17 cellular contexts compared by ENCODE assay signal in the genomic region with DNA sequence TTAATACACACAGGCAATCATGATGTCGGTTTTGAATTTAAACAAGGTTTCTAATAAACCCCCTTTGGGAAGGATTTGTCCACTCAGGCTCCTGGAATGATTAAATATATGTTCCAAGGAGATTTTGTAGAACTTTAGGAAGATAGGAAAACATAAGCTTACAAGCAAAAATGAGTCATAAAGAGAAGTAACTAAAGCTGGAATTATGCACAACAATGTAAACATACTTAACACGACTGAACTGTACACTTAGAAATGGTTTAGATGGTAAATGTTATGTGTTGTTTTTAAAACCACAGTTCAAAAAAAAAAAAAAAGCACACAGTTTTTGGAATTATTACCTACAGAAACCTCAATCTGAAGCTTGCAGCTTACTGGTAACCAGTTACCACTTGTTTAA.
DNase-seq lines count a peak whose midpoint lies in the region; FAIRE-seq and TF ChIP-seq lines count a peak whose summit lies in the region.
"Had no signal": no experiment of that assay in that cellular context is flagged by ENCODE, and none has a peak within 500 bp of the region (broad histone marks: within the 10 kb centered on the region; RNA-seq: fewer than 3 reads in every experiment).

No MANE protein-coding gene starts in this region.

- no peak overlapping the region for H4K8ac ChIP-seq in mesenchymal stem cell (ENCODE audit: low read length)

- H3K9me3 Mint-ChIP-seq in activated CD4-positive, alpha-beta T cell treated with anti-CD3 and anti-CD28 coated beads, Interleukin-2, amount 10 ng/mL, durations not matched to agents 7 days and 5 days: no peaks in the 10 kb centered on the region
- H3K9me3 Mint-ChIP-seq: CD8-positive, alpha-beta T cell had no signal

- no peaks in the 10 kb centered on the region for H3K9me3 ChIP-seq in endothelial cell of umbilical vein (replicated peaks; ENCODE audit: control insufficient read depth, insufficient read depth, low read length)
- no peaks in the 10 kb centered on the region for H3K9me3 ChIP-seq in mesenchymal stem cell (ENCODE audit: control insufficient read depth, low read length)
- H3K9me3 ChIP-seq: HAP-1 had no signal

- H3K23ac ChIP-seq in mesenchymal stem cell (ENCODE audit: low read length in 2 of 2): no peak overlapping the region

- TF ChIP-seq POLR2A in endothelial cell of umbilical vein (IDR thresholded peaks at IDR 0.05; ENCODE audit: low read depth, low read length): no peak

- H3K36me3 Mint-ChIP-seq in activated CD4-positive, alpha-beta T cell treated with anti-CD3 and anti-CD28 coated beads, Interleukin-2, amount 10 ng/mL, durations not matched to agents 7 days and 5 days (ENCODE audit: low read depth): no peaks in the 10 kb centered on the region
- H3K36me3 Mint-ChIP-seq: CD8-positive, alpha-beta T cell had no signal

- intact Hi-C loops in endothelial cell of umbilical vein (cut with micrococcal nuclease): no loop called here

- H3K27me3 ChIP-seq in endothelial cell of umbilical vein (ENCODE audit: control insufficient read depth in 2 of 2, insufficient read depth in 2 of 2, low read length in 2 of 2): no peaks in the 10 kb centered on the region
- H3K27me3 ChIP-seq in mesenchymal stem cell (ENCODE audit: control insufficient read depth in 1 of 2, insufficient read depth in 1 of 2, low read length in 2 of 2): no peaks in the 10 kb centered on the region
- H3K27me3 ChIP-seq: BLaER1 treated with 17β-estradiol and CSF1 and Interleukin-3, amounts not matched to agents 10 nM and 100 nM had no signal

- H3K27ac Mint-ChIP-seq in activated CD4-positive, alpha-beta T cell treated with anti-CD3 and anti-CD28 coated beads, Interleukin-2, amount 10 ng/mL, durations not matched to agents 7 days and 5 days: no peak overlapping the region
- H3K27ac Mint-ChIP-seq: B cell; CD8-positive, alpha-beta T cell had no signal

- TF ChIP-seq CTCF in endothelial cell of umbilical vein (IDR thresholded peaks at IDR 0.05; ENCODE audit: extremely low read depth in 1 of 2, insufficient read depth in 1 of 2, low read depth in 1 of 2, low read length in 2 of 2): no peak

- no peak overlapping the region for H3K27ac ChIP-seq in endothelial cell of umbilical vein (ENCODE audit: insufficient read depth, low read depth, low read length)
- no peak overlapping the region for H3K27ac ChIP-seq in mesenchymal stem cell (ENCODE audit: low read length, poor library complexity, severe bottlenecking)
- H3K27ac ChIP-seq: BLaER1 treated with 17β-estradiol and CSF1 and Interleukin-3, amounts not matched to agents 10 nM and 100 nM had no signal

- no peak overlapping the region for H3K4ac ChIP-seq in mesenchymal stem cell (ENCODE audit: low read depth in 1 of 2, low read length in 2 of 2)

- no peak overlapping the region for H2BK15ac ChIP-seq in mesenchymal stem cell (ENCODE audit: low read depth, poor library complexity, severe bottlenecking)

- no CpG with 5 or more reads among the region's 2 CpGs for WGBS in mesenchymal stem cell

- no peak overlapping the region for H3K18ac ChIP-seq in mesenchymal stem cell (ENCODE audit: low read depth in 1 of 2, low read length in 2 of 2)

- FAIRE-seq in endothelial cell of umbilical vein (lab: Jason Lieb, UNC): peak; percentile 37
- FAIRE-seq: GM12891, GM19239, H1 had no signal

- CTCF ChIA-PET in endothelial cell of umbilical vein (lab: Charles Lee): interaction anchor here (0.8 to 1.5 kb wide), 3 partner anchors 10 to 16 kb away, joined by 3 to 6 read pairs (median 3); no protein-coding TSS in a partner anchor
- CTCF ChIA-PET in activated CD4-positive, alpha-beta T cell treated with anti-CD3 and anti-CD28 coated beads, Interleukin-2, amount 10 ng/mL, durations not matched to agents 7 days and 5 days (lab: Charles Lee): interaction anchor here (0.6 kb wide), 1 partner anchor 987 kb away, joined by 3 read pairs; no protein-coding TSS in a partner anchor

- no TSS peak for BruUV-seq in endothelial cell of umbilical vein (replicated peaks; lab: Mats Ljungman, UMichigan)

- no peak overlapping the region for H2BK5ac ChIP-seq in mesenchymal stem cell (ENCODE audit: low read depth, low read length, poor library complexity, severe bottlenecking)

- H3K4me3 Mint-ChIP-seq in activated CD4-positive, alpha-beta T cell treated with anti-CD3 and anti-CD28 coated beads, Interleukin-2, amount 10 ng/mL, durations not matched to agents 7 days and 5 days: no peak overlapping the region
- H3K4me3 Mint-ChIP-seq: B cell; CD8-positive, alpha-beta T cell had no signal

- no peak overlapping the region for H2BK120ac ChIP-seq in mesenchymal stem cell (ENCODE audit: low read depth, low read length)

- no peak overlapping the region for H3K14ac ChIP-seq in mesenchymal stem cell (ENCODE audit: low read length in 2 of 2)

- H2AK5ac ChIP-seq in mesenchymal stem cell (ENCODE audit: low read length, severe bottlenecking): no peak overlapping the region

- no peaks in the 10 kb centered on the region for H3K27me3 Mint-ChIP-seq in activated CD4-positive, alpha-beta T cell treated with anti-CD3 and anti-CD28 coated beads, Interleukin-2, amount 10 ng/mL, durations not matched to agents 7 days and 5 days

- H4K91ac ChIP-seq in mesenchymal stem cell (ENCODE audit: low read length): no peak overlapping the region

- no peak overlapping the region for H2BK12ac ChIP-seq in mesenchymal stem cell (ENCODE audit: low read length in 2 of 2)

- no peak overlapping the region for H3K4me3 ChIP-seq in endothelial cell of umbilical vein (replicated peaks in 1 of 3; ENCODE audit: insufficient read depth in 1 of 3, low read depth in 1 of 3, low read length in 3 of 3)
- H3K4me3 ChIP-seq in mesenchymal stem cell (ENCODE audit: insufficient read depth in 1 of 2, low read depth in 1 of 2, low read length in 2 of 2): no peak overlapping the region
- H3K4me3 ChIP-seq: BLaER1 treated with 17β-estradiol and CSF1 and Interleukin-3, amounts not matched to agents 10 nM and 100 nM; HAP-1 had no signal

- H3K36me3 ChIP-seq in endothelial cell of umbilical vein (ENCODE audit: control insufficient read depth in 2 of 2, extremely low read depth in 1 of 2, insufficient read depth in 2 of 2, low read length in 2 of 2): no peaks in the 10 kb centered on the region
- no peaks in the 10 kb centered on the region for H3K36me3 ChIP-seq in mesenchymal stem cell (ENCODE audit: control insufficient read depth in 1 of 2, insufficient read depth in 2 of 2, low read depth in 1 of 2, low read length in 2 of 2)
- H3K36me3 ChIP-seq: BLaER1 treated with 17β-estradiol and CSF1 and Interleukin-3, amounts not matched to agents 10 nM and 100 nM; HAP-1 had no signal

- no peaks in the 10 kb centered on the region for H3K9me1 ChIP-seq in endothelial cell of umbilical vein (replicated peaks; ENCODE audit: control insufficient read depth, extremely low read depth, insufficient read depth, low read length)

- no peaks in the 10 kb centered on the region for H3K4me1 Mint-ChIP-seq in activated CD4-positive, alpha-beta T cell treated with anti-CD3 and anti-CD28 coated beads, Interleukin-2, amount 10 ng/mL, durations not matched to agents 7 days and 5 days
- H3K4me1 Mint-ChIP-seq: B cell had no signal

- H3K4me2 ChIP-seq in endothelial cell of umbilical vein (ENCODE audit: insufficient read depth, low read length) (no peak overlapping the region), mesenchymal stem cell (ENCODE audit: low read length, poor library complexity, severe bottlenecking) (no peak overlapping the region)
- H3K4me2 ChIP-seq: BLaER1 treated with 17β-estradiol and CSF1 and Interleukin-3, amounts not matched to agents 10 nM and 100 nM had no signal

- H2AFZ ChIP-seq in endothelial cell of umbilical vein (ENCODE audit: low read depth, low read length) (no peak overlapping the region), mesenchymal stem cell (ENCODE audit: low read depth, low read length) (no peak overlapping the region)

- POLR2A ChIA-PET in endothelial cell of umbilical vein (lab: Charles Lee): no interaction called here
- POLR2A ChIA-PET in activated CD4-positive, alpha-beta T cell treated with anti-CD3 and anti-CD28 coated beads, Interleukin-2, amount 10 ng/mL, durations not matched to agents 7 days and 5 days (lab: Charles Lee): no interaction called here

- dilution Hi-C loops in endothelial cell of umbilical vein (cut with MboI; ENCODE audit: extremely low pct_ligation_motif_present, low sequenced_read_pairs): no loop called here

- no peaks in the 10 kb centered on the region for H3K79me2 ChIP-seq in endothelial cell of umbilical vein (ENCODE audit: control insufficient read depth, insufficient read depth, low read length)

- H3K79me1 ChIP-seq in mesenchymal stem cell (replicated peaks; ENCODE audit: low read length, poor library complexity, severe bottlenecking): no peaks in the 10 kb centered on the region

- H3K9ac ChIP-seq in endothelial cell of umbilical vein (replicated peaks; ENCODE audit: extremely low read depth, insufficient read depth, low read length) (no peak overlapping the region), mesenchymal stem cell (ENCODE audit: low read length) (no peak overlapping the region)
- H3K9ac ChIP-seq: BLaER1 treated with 17β-estradiol and CSF1 and Interleukin-3, amounts not matched to agents 10 nM and 100 nM had no signal

- no peaks in the 10 kb centered on the region for H4K20me1 ChIP-seq in endothelial cell of umbilical vein (replicated peaks; ENCODE audit: control insufficient read depth, extremely low read depth, insufficient read depth, low read length)
- H4K20me1 ChIP-seq: BLaER1 treated with 17β-estradiol and CSF1 and Interleukin-3, amounts not matched to agents 10 nM and 100 nM had no signal

- H3K4me1 ChIP-seq in endothelial cell of umbilical vein (ENCODE audit: control insufficient read depth, extremely low read depth, insufficient read depth, low read length): no peaks in the 10 kb centered on the region
- H3K4me1 ChIP-seq in mesenchymal stem cell (ENCODE audit: control insufficient read depth, insufficient read depth, low read depth, low read length): no peaks in the 10 kb centered on the region
- H3K4me1 ChIP-seq: BLaER1 treated with 17β-estradiol and CSF1 and Interleukin-3, amounts not matched to agents 10 nM and 100 nM; HAP-1 had no signal

- DNase-seq in HCEC 1CT (peak; percentile 23), amniotic epithelial cell (ENCODE audit: low read depth) (peak; percentile 3), endothelial cell of umbilical vein (ENCODE audit: low read depth, low spot score) (no peak), mesenchymal stem cell (peak; percentile 52), activated gamma-delta T cell (lab: John Stamatoyannopoulos, UW) (no peak), NOMO-1 (lab: John Stamatoyannopoulos, UW; ENCODE audit: unreplicated experiment in 2 of 2) (no peak), NCI-H524 (lab: John Stamatoyannopoulos, UW) (no peak)
- no peak for DNase-seq in activated CD4-positive, alpha-beta T cell treated with anti-CD3 and anti-CD28 coated beads, Interleukin-2, amount 10 ng/mL, durations not matched to agents 7 days and 5 days
- DNase-seq: Calu3; CD8-positive, alpha-beta T cell; DMS79 treated with DMSO at 0.1 percent for 48 hours had no signal

TF ChIP-seq in endothelial cell of umbilical vein, 7 proteins besides CTCF, POLR2A, EP300 and RAD21 (continues in another document):
- TF ChIP-seq FOS (IDR thresholded peaks at IDR 0.05; ENCODE audit: borderline replicate concordance, insufficient read depth, low read length) (no peak), GATA2 (IDR thresholded peaks at IDR 0.05; ENCODE audit: insufficient read depth, insufficient read length, low read depth, low read length) (no peak), EZH2 (IDR thresholded peaks at IDR 0.05; ENCODE audit: borderline replicate concordance, low read depth, low read length, severe bottlenecking) (no peak)

Comparison
In these comparisons a context has a peak if more than half of its experiments do, and no peak if none do; other contexts are left out.
1. DNase-seq: peak in HCEC 1CT (single experiment), amniotic epithelial cell (single experiment) and mesenchymal stem cell (single experiment); none in endothelial cell of umbilical vein (single experiment), activated gamma-delta T cell (single experiment), NOMO-1 (0 of 2), NCI-H524 (0 of 2) and activated CD4-positive, alpha-beta T cell treated with anti-CD3 and anti-CD28 coated beads, Interleukin-2, amount 10 ng/mL, durations not matched to agents 7 days and 5 days (single experiment).